ENCODE assay signal across 9 cellular contexts in genomic region chr18:8754995-8755955, GRCh38. TPM values are rescaled to one million over a fixed set of nuclear protein-coding genes. Genes with fewer than 3 reads are reported as not detected.
DNase-seq lines count a peak whose midpoint lies in the region; ATAC-seq and TF ChIP-seq lines count a peak whose summit lies in the region.
"Had no signal": no experiment of that assay in that cellular context is flagged by ENCODE, and none has a peak within 500 bp of the region (broad histone marks: within the 10 kb centered on the region; RNA-seq: fewer than 3 reads in every experiment).

No MANE protein-coding gene starts in this region.

- H3K27ac Mint-ChIP-seq in T-helper 1 cell treated with Interleukin-12 subunit alpha and Interleukin-12 subunit beta and Interleukin-4 antibody, amounts not matched to agents 30 μg/mL and 1 μg/mL, for 36 hours = peak overlapping the region; percentile 73

- no peaks in the 10 kb centered on the region for H3K9me3 ChIP-seq in effector memory CD4-positive, alpha-beta T cell (ENCODE audit: control insufficient read depth, low read length)
- no peaks in the 10 kb centered on the region for H3K9me3 ChIP-seq in transverse colon
- H3K9me3 ChIP-seq in suprapubic skin = no peaks in the 10 kb centered on the region

- intact Hi-C loops in transverse colon (cut with DNase I; ENCODE audit: low total_unique reads) = loop anchor here (5.0 kb wide), 1 partner anchor 1188 kb away; the partner anchor contains the start of gene PTPRM

- no peak for TF ChIP-seq EP300 in transverse colon (IDR thresholded peaks at IDR 0.05; ENCODE audit: low read depth)
- no peak for TF ChIP-seq EP300 in suprapubic skin (IDR thresholded peaks at IDR 0.05)

- peaks cover 22% of the 10 kb centered on the region for H3K4me1 ChIP-seq in effector memory CD4-positive, alpha-beta T cell (ENCODE audit: control insufficient read depth, insufficient read depth, low read length, poor library complexity, severe bottlenecking)
- H3K4me1 ChIP-seq in transverse colon (peaks cover 0 to 37% (median 13%) of the 10 kb centered on the region in 4 donors), suprapubic skin (peaks cover 7% of the 10 kb centered on the region)

- no peak overlapping the region for H3K4me3 ChIP-seq in effector memory CD4-positive, alpha-beta T cell (ENCODE audit: insufficient read depth, low read depth, low read length, poor library complexity, severe bottlenecking)
- H3K4me3 ChIP-seq in transverse colon = no peak overlapping the region
- H3K4me3 ChIP-seq in suprapubic skin = no peak overlapping the region

- no peak for TF ChIP-seq POLR2A in transverse colon (IDR thresholded peaks at IDR 0.05)
- TF ChIP-seq POLR2A in suprapubic skin (IDR thresholded peaks at IDR 0.05) = no peak

- WGBS in transverse colon (ENCODE audit: low coverage in 1 of 2), 2 donors = 76 to 84% methylated on average over 9 to 20 of the region's 20 CpGs
- WGBS in suprapubic skin = 96% methylated on average over 19 of the region's 20 CpGs

- H3K27me3 ChIP-seq in effector memory CD4-positive, alpha-beta T cell (replicated peaks; ENCODE audit: control insufficient read depth, insufficient read depth, low read length, poor library complexity, severe bottlenecking) = no peaks in the 10 kb centered on the region
- peaks cover 48% of the 10 kb centered on the region for H3K27me3 ChIP-seq in transverse colon
- no peaks in the 10 kb centered on the region for H3K27me3 ChIP-seq in suprapubic skin

- H3K9me3 Mint-ChIP-seq in T-helper 1 cell treated with Interleukin-12 subunit alpha and Interleukin-12 subunit beta and Interleukin-4 antibody, amounts not matched to agents 30 μg/mL and 1 μg/mL, for 36 hours = no peaks in the 10 kb centered on the region

- H3K36me3 Mint-ChIP-seq in T-helper 1 cell treated with Interleukin-12 subunit alpha and Interleukin-12 subunit beta and Interleukin-4 antibody, amounts not matched to agents 30 μg/mL and 1 μg/mL, for 36 hours (ENCODE audit: low read depth) = no peaks in the 10 kb centered on the region

- no peak overlapping the region for H3K27ac ChIP-seq in effector memory CD4-positive, alpha-beta T cell (ENCODE audit: insufficient read depth, low read length, poor library complexity, severe bottlenecking)
- H3K27ac ChIP-seq in transverse colon (peak overlapping the region in 1 of 4 donors; percentile 14), suprapubic skin (no peak overlapping the region)

- H3K4me3 Mint-ChIP-seq in T-helper 1 cell treated with Interleukin-12 subunit alpha and Interleukin-12 subunit beta and Interleukin-4 antibody, amounts not matched to agents 30 μg/mL and 1 μg/mL, for 36 hours = peak overlapping the region; percentile 78

- peak; percentile 51 for DNase-seq in activated gamma-delta T cell treated with Interleukin-2 at 50 U/mL for 16 hours
- DNase-seq in activated gamma-delta T cell (lab: John Stamatoyannopoulos, UW) = no peak
- DNase-seq in effector memory CD4-positive, alpha-beta T cell = peak; percentile 28 to 54 (median 45)
- DNase-seq in transverse colon = peak; percentile 22
- DNase-seq in HPDE6-E6E7 (ENCODE audit: extremely low spot score) = no peak
- DNase-seq in suprapubic skin (ENCODE audit: low spot score in 2 of 2) = no peak
- DNase-seq: RPMI8226 had no signal

- peaks cover 9% of the 10 kb centered on the region for H3K4me1 Mint-ChIP-seq in T-helper 1 cell treated with Interleukin-12 subunit alpha and Interleukin-12 subunit beta and Interleukin-4 antibody, amounts not matched to agents 30 μg/mL and 1 μg/mL, for 36 hours (ENCODE audit: low read depth)

- TF ChIP-seq CTCF in transverse colon (IDR thresholded peaks at IDR 0.05) (no peak), suprapubic skin (IDR thresholded peaks at IDR 0.05) (no peak)

- in situ Hi-C loops in transverse colon (cut with MboI; ENCODE audit: low pct_ligation_motif_present in 1 of 4, low pct_unique_long_range_greater_than_20kb in 1 of 4, low sequenced_read_pairs in 3 of 4) = no loop called here

- H3K36me3 ChIP-seq in effector memory CD4-positive, alpha-beta T cell (ENCODE audit: control insufficient read depth, insufficient read depth, low read length) = no peaks in the 10 kb centered on the region
- H3K36me3 ChIP-seq in transverse colon (no peaks in the 10 kb centered on the region), suprapubic skin (no peaks in the 10 kb centered on the region)

- peaks cover 7% of the 10 kb centered on the region for H3K27me3 Mint-ChIP-seq in T-helper 1 cell treated with Interleukin-12 subunit alpha and Interleukin-12 subunit beta and Interleukin-4 antibody, amounts not matched to agents 30 μg/mL and 1 μg/mL, for 36 hours (ENCODE audit: low read depth)

- ATAC-seq in SK-N-SH treated with all-trans-retinoic acid at 6 μM for 48 hours = no peak

TF ChIP-seq in SK-N-SH treated with all-trans-retinoic acid at 6 μM for 48 hours, 23 proteins besides CTCF, POLR2A, EP300 and RAD21:
- TF ChIP-seq TOX (CRISPR knock-in tag; IDR thresholded peaks at IDR 0.05; ENCODE audit: borderline replicate concordance) (no peak), TSHZ2 (CRISPR knock-in tag; IDR thresholded peaks at IDR 0.05) (no peak)

RNA-seq across cellular contexts. Expression of gene MTCL1, which starts 49.9 kb away (rescaled TPM):
- total RNA-seq in transverse colon (10 to 100 TPM; 12.3 to 35.9 (median 26.1) TPM), suprapubic skin (1 to 10 TPM; 7.0 to 9.4 (median 8.1) TPM)

Comparison
In these comparisons a context has a peak if more than half of its experiments do, and no peak if none do; other contexts are left out.
1. DNase-seq: peak in activated gamma-delta T cell treated with Interleukin-2 at 50 U/mL for 16 hours (single experiment), effector memory CD4-positive, alpha-beta T cell (3 of 3) and transverse colon (single experiment); none in activated gamma-delta T cell (single experiment), HPDE6-E6E7 (single experiment) and suprapubic skin (0 of 2).